In the genomic region with DNA sequence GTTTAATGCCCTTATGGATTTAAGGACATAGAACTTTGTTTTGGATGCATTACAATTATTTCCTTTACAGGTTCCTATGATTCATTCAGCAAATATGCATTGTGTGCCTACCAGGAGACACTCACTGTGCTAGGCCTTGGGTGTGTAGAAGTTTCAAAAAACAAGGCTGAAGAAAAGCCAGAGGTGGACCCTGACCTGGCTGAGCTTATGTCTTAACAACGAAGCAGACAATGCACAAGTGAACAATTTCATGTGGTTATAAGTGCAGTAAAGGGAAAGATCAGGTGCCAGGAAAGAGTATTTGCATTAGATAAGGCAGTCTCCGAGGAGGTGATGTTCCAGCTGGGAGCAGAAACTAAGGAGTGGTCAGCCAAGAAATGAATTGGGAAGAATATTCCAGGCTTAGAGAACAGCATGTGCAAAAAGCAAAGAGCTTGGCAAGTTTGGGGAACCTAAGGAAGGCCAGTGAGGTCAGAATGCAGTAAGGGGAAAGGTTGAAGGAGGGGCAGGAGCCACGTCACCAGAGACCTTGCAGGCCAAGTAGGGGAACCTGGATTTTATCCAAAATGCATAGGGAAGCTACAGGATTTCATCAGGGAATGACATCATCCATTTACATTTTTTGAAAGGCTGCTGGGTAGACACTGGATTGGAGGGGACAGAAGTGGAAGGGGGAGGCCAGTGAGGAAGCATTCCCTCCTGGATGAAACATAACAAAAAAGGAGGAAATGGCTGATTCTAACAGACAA, we compare ENCODE assay signal across 11 cellular contexts.
DNase-seq lines count a peak whose midpoint lies in the region; ATAC-seq and TF ChIP-seq lines count a peak whose summit lies in the region.
"Had no signal": no experiment of that assay in that cellular context is flagged by ENCODE, and none has a peak within 500 bp of the region (broad histone marks: within the 10 kb centered on the region; RNA-seq: fewer than 3 reads in every experiment).

No MANE protein-coding gene starts in this region.

- peak overlapping the region; percentile 48 to 81 for H3K9ac ChIP-seq in colonic mucosa (ENCODE audit: low read depth in 2 of 2, low read length in 2 of 2)

- no peaks in the 10 kb centered on the region for H3K27me3 ChIP-seq in colonic mucosa
- H3K27me3 ChIP-seq: dorsolateral prefrontal cortex had no signal

- H3K4me1 Mint-ChIP-seq in type B pancreatic cell (ENCODE audit: unreplicated experiment) = peaks cover 68% of the 10 kb centered on the region
- no peaks in the 10 kb centered on the region for H3K4me1 Mint-ChIP-seq in stimulated activated naive B cell treated with anti-CD40 and anti-IgM and Interleukin-4, amounts not matched to agents 10 μg/mL and 1 μg/mL and 100 μg/mL, for 72 hours

- H3K27ac ChIP-seq in colonic mucosa = peak overlapping the region; percentile 92
- H3K27ac ChIP-seq: dorsolateral prefrontal cortex had no signal

- peak overlapping the region; percentile 14 for H3K4me3 Mint-ChIP-seq in type B pancreatic cell
- H3K4me3 Mint-ChIP-seq in stimulated activated naive B cell treated with anti-CD40 and anti-IgM and Interleukin-4, amounts not matched to agents 10 μg/mL and 1 μg/mL and 100 μg/mL, for 72 hours = no peak overlapping the region

- peaks cover 6% of the 10 kb centered on the region for H3K9me3 Mint-ChIP-seq in type B pancreatic cell
- no peaks in the 10 kb centered on the region for H3K9me3 Mint-ChIP-seq in stimulated activated naive B cell treated with anti-CD40 and anti-IgM and Interleukin-4, amounts not matched to agents 10 μg/mL and 1 μg/mL and 100 μg/mL, for 72 hours

- intact Hi-C loops in colonic mucosa (cut with DNase I) (no loop called here), left colon (cut with DNase I, micrococcal nuclease) (no loop called here)

- H3K36me3 Mint-ChIP-seq in type B pancreatic cell = peaks cover 5% of the 10 kb centered on the region
- H3K36me3 Mint-ChIP-seq in stimulated activated naive B cell treated with anti-CD40 and anti-IgM and Interleukin-4, amounts not matched to agents 10 μg/mL and 1 μg/mL and 100 μg/mL, for 72 hours = no peaks in the 10 kb centered on the region

- peak overlapping the region; percentile 85 for H3K27ac Mint-ChIP-seq in type B pancreatic cell
- no peak overlapping the region for H3K27ac Mint-ChIP-seq in stimulated activated naive B cell treated with anti-CD40 and anti-IgM and Interleukin-4, amounts not matched to agents 10 μg/mL and 1 μg/mL and 100 μg/mL, for 72 hours

- no peak overlapping the region for H3K4me3 ChIP-seq in colonic mucosa
- H3K4me3 ChIP-seq: dorsolateral prefrontal cortex had no signal

- H3K9me3 ChIP-seq in colonic mucosa = no peaks in the 10 kb centered on the region

- no peaks in the 10 kb centered on the region for H3K27me3 Mint-ChIP-seq in type B pancreatic cell
- H3K27me3 Mint-ChIP-seq in stimulated activated naive B cell treated with anti-CD40 and anti-IgM and Interleukin-4, amounts not matched to agents 10 μg/mL and 1 μg/mL and 100 μg/mL, for 72 hours = peaks cover 0 to 4% of the 10 kb centered on the region in 2 donors

- peak; percentile 88 for ATAC-seq in left colon
- no peak for ATAC-seq in stimulated activated naive B cell treated with anti-CD40 and anti-IgM and Interleukin-4, amounts not matched to agents 10 μg/mL and 1 μg/mL and 100 μg/mL, for 72 hours (replicated peaks)
- ATAC-seq: activated CD4-positive, CD25-positive, alpha-beta regulatory T cell treated with anti-CD3 and anti-CD28 coated beads, Interleukin-2, amount 50 U/mL, for 24 hours had no signal

- peaks cover 18% of the 10 kb centered on the region for H3K4me1 ChIP-seq in colonic mucosa

- peak; percentile 0 for DNase-seq in NCI-H2107 (lab: John Stamatoyannopoulos, UW)
- no peak for DNase-seq in NCI-H2107 treated with DMSO at 0.1 percent for 48 hours (lab: John Stamatoyannopoulos, UW; ENCODE audit: unreplicated experiment)
- DNase-seq in colonic mucosa = peak; percentile 78
- DNase-seq in left colon = peak; percentile 55 to 82
- DNase-seq in type B pancreatic cell (ENCODE audit: extremely low spot score, unreplicated experiment) = no peak
- DNase-seq in stimulated activated naive B cell treated with anti-CD40 and anti-IgM and Interleukin-4, amounts not matched to agents 10 μg/mL and 1 μg/mL and 100 μg/mL, for 72 hours = no peak
- no peak for DNase-seq in NAMALWA (ENCODE audit: low spot score)
- DNase-seq in NCI-H1105 (lab: John Stamatoyannopoulos, UW) = no peak
- DNase-seq: dorsolateral prefrontal cortex, NCI-H2227 treated with DMSO at 0.1 percent for 48 hours had no signal

- TF ChIP-seq CTCF in colonic mucosa (IDR thresholded peaks at IDR 0.05) (no peak), type B pancreatic cell (conservative IDR thresholded peaks at IDR 0.05) (no peak)

- no peaks in the 10 kb centered on the region for H3K36me3 ChIP-seq in colonic mucosa

Comparison
In these comparisons a context has a peak if more than half of its experiments do, and no peak if none do; other contexts are left out.
1. DNase-seq: peak in NCI-H2107 (single experiment), colonic mucosa (single experiment) and left colon (2 of 2); none in NCI-H2107 treated with DMSO at 0.1 percent for 48 hours (single experiment), type B pancreatic cell (single experiment), stimulated activated naive B cell treated with anti-CD40 and anti-IgM and Interleukin-4, amounts not matched to agents 10 μg/mL and 1 μg/mL and 100 μg/mL, for 72 hours (single experiment), NAMALWA (single experiment) and NCI-H1105 (single experiment).